15 cellular contexts compared by ENCODE assay signal in genomic region chr6:4029673-4030234, GRCh38. TPM values are rescaled to one million over a fixed set of nuclear protein-coding genes. Genes with fewer than 3 reads are reported as not detected.
"Had no signal": no experiment of that assay in that cellular context is flagged by ENCODE, and none has a peak within 500 bp of the region (broad histone marks: within the 10 kb centered on the region; RNA-seq: fewer than 3 reads in every experiment).

No MANE protein-coding gene starts in this region.

RNA-seq across cellular contexts. Expression of gene FAM217A, which starts 49.2 kb away (rescaled TPM):
- total RNA-seq: activated CD4-positive, alpha-beta memory T cell treated with anti-CD3 and anti-CD28 coated beads, Interleukin-2, amount 10 ng/mL, durations not matched to agents 7 days and 5 days; bronchial epithelial cell; cerebellum; esophagus squamous epithelium; heart right ventricle; kidney epithelial cell; left lung; lung microvascular endothelial cell; ovary; psoas muscle; right cardiac atrium; skeletal muscle tissue; T-helper 1 cell treated with Interleukin-12 subunit alpha and Interleukin-12 subunit beta and Interleukin-4 antibody, amounts not matched to agents 30 ng/mL and 1 ng/mL, for 36 hours; tibial nerve; uterus had no signal
- polyA plus RNA-seq: heart right ventricle, ovary, psoas muscle, right cardiac atrium had no signal
